In the genomic region with DNA sequence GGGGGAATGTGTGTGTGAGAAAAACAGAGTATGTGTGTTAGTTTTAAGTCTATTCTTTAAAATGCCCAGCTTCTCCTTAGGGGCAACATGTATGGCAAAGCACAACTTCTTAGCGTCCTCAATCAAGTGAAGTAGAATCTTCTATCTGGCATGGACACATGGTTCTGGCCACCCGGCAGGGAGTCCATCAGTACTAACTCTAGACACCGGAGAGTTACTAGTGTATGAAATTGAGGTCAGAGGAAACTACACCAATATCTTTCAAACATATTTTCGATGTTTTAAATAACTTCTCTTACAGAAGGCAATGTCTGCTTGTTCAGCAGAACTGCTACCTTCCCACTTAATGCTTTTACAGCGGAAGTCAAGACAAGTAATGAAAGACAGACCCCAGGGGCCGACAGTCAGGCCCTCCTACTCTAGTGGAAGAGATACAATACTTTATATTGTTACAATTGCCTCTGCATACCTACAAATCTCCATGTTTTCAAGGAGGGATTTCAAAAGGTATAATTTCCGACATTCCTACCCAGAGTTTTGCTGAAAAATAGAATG, we compare ENCODE assay signal across 8 cellular contexts.
DNase-seq lines count a peak whose midpoint lies in the region; ATAC-seq, FAIRE-seq and TF ChIP-seq lines count a peak whose summit lies in the region.

No MANE protein-coding gene starts in this region.

- no peak for ATAC-seq in right cardiac atrium

- peaks cover 78% of the 10 kb centered on the region for H3K4me1 Mint-ChIP-seq in activated T-helper 2 cell treated with anti-CD3 and anti-CD28 coated beads, Interferon-gamma antibody, Interleukin-2, Interleukin-4, amounts not matched to agents 10 μg/mL and 5 μg/mL and 100 μg/mL, durations not matched to agents 14 hours and 24 hours and 36 hours (ENCODE audit: low read depth)

- H3K27ac Mint-ChIP-seq in activated T-helper 2 cell treated with anti-CD3 and anti-CD28 coated beads, Interferon-gamma antibody, Interleukin-2, Interleukin-4, amounts not matched to agents 10 μg/mL and 5 μg/mL and 100 μg/mL, durations not matched to agents 14 hours and 24 hours and 36 hours: peak overlapping the region; percentile 5

- H3K27ac ChIP-seq in HUES64 (ENCODE audit: low read depth, low read length): no peak overlapping the region
- H3K27ac ChIP-seq in right cardiac atrium (ENCODE audit: low read length): peak overlapping the region; percentile 87
- peak overlapping the region; percentile 49 to 89 (median 86) for H3K27ac ChIP-seq in spleen

- H3K36me3 ChIP-seq in HUES64 (ENCODE audit: insufficient read depth, low read length) (0 out of 2 replicates have a peak, but pooled peaks cover 4% of the 10 kb centered on the region), spleen (peaks cover 0 to 12% (median 0%) of the 10 kb centered on the region in 6 donors)

- FAIRE-seq in HTR-8/SVneo (lab: Jason Lieb, UNC): no peak

- peaks cover 43% of the 10 kb centered on the region for H3K36me3 Mint-ChIP-seq in activated T-helper 2 cell treated with anti-CD3 and anti-CD28 coated beads, Interferon-gamma antibody, Interleukin-2, Interleukin-4, amounts not matched to agents 10 μg/mL and 5 μg/mL and 100 μg/mL, durations not matched to agents 14 hours and 24 hours and 36 hours (ENCODE audit: low read depth)

- no peak overlapping the region for H3K4me3 Mint-ChIP-seq in activated T-helper 2 cell treated with anti-CD3 and anti-CD28 coated beads, Interferon-gamma antibody, Interleukin-2, Interleukin-4, amounts not matched to agents 10 μg/mL and 5 μg/mL and 100 μg/mL, durations not matched to agents 14 hours and 24 hours and 36 hours (ENCODE audit: low read depth)

- 92% methylated on average over 5 of the region's 7 CpGs for WGBS in HUES64
- 33% methylated on average over 7 of the region's 7 CpGs for whole genome bisulfite sequencing in right cardiac atrium
- WGBS in spleen, 5 donors: 62 to 79% (median 72%) methylated on average over 7 of the region's 7 CpGs

- H3K9me3 ChIP-seq in HUES64 (ENCODE audit: insufficient read depth, low read depth, low read length): no peaks in the 10 kb centered on the region
- H3K9me3 ChIP-seq in right cardiac atrium (ENCODE audit: control insufficient read depth, low read length): no peaks in the 10 kb centered on the region
- H3K9me3 ChIP-seq in spleen: no peaks in the 10 kb centered on the region

- intact Hi-C loops in activated T-helper 2 cell treated with anti-CD3 and anti-CD28 coated beads, Interferon-gamma antibody, Interleukin-2, Interleukin-4, amounts not matched to agents 10 μg/mL and 5 μg/mL and 100 μg/mL, durations not matched to agents 14 hours and 24 hours and 36 hours (cut with micrococcal nuclease): no loop called here
- intact Hi-C loops in right cardiac atrium (cut with DNase I) (no loop called here), spleen (cut with DNase I; ENCODE audit: low total_unique reads) (no loop called here), posterior vena cava (cut with DNase I) (no loop called here)

- H3K27me3 Mint-ChIP-seq in activated T-helper 2 cell treated with anti-CD3 and anti-CD28 coated beads, Interferon-gamma antibody, Interleukin-2, Interleukin-4, amounts not matched to agents 10 μg/mL and 5 μg/mL and 100 μg/mL, durations not matched to agents 14 hours and 24 hours and 36 hours (ENCODE audit: low read depth): no peaks in the 10 kb centered on the region

- H3K27me3 ChIP-seq in HUES64 (ENCODE audit: insufficient read depth, low read length) (no peaks in the 10 kb centered on the region), right cardiac atrium (ENCODE audit: control insufficient read depth, insufficient read depth) (no peaks in the 10 kb centered on the region), spleen (replicated peaks in 1 of 7) (no peaks in the 10 kb centered on the region)

- no peaks in the 10 kb centered on the region for H3K9me3 Mint-ChIP-seq in activated T-helper 2 cell treated with anti-CD3 and anti-CD28 coated beads, Interferon-gamma antibody, Interleukin-2, Interleukin-4, amounts not matched to agents 10 μg/mL and 5 μg/mL and 100 μg/mL, durations not matched to agents 14 hours and 24 hours and 36 hours

- DNase-seq in activated T-helper 2 cell treated with anti-CD3 and anti-CD28 coated beads, Interferon-gamma antibody, Interleukin-2, Interleukin-4, amounts not matched to agents 10 μg/mL and 5 μg/mL and 100 μg/mL, durations not matched to agents 14 hours and 24 hours and 36 hours (ENCODE audit: low spot score): no peak
- DNase-seq in right cardiac atrium: no peak
- DNase-seq in spleen: no peak
- DNase-seq in posterior vena cava (ENCODE audit: low spot score): no peak
- no peak for DNase-seq in ecto neural progenitor cell (ENCODE audit: low spot score)
- no peak for DNase-seq in NCI-H2107 (lab: John Stamatoyannopoulos, UW)
- no peak for DNase-seq in HTR-8/SVneo (ENCODE audit: insufficient read length, low spot score)

- no peak for TF ChIP-seq POLR2A in spleen (IDR thresholded peaks at IDR 0.05)

- 0 out of 2 replicates have a peak overlapping the region, but pooled peaks have one; percentile 29 for H3K9ac ChIP-seq in HUES64 (ENCODE audit: low read depth, low read length)

- H3K4me1 ChIP-seq in HUES64 (ENCODE audit: insufficient read depth, low read length) (peaks cover 19% of the 10 kb centered on the region; the same call in 1 of the 2 replicates), right cardiac atrium (ENCODE audit: control insufficient read depth, insufficient read depth, low read length) (peaks cover 27% of the 10 kb centered on the region), spleen (peaks cover 74 to 100% (median 95%) of the 10 kb centered on the region in 6 donors)

- H3K4me3 ChIP-seq in HUES64 (ENCODE audit: low read length): no peak overlapping the region
- H3K4me3 ChIP-seq in right cardiac atrium (ENCODE audit: low read length): peak overlapping the region; percentile 14
- peak overlapping the region in 1 of 8 donors; percentile 60 for H3K4me3 ChIP-seq in spleen

- TF ChIP-seq CTCF in spleen (IDR thresholded peaks at IDR 0.05 in 8 of 11, conservative IDR thresholded peaks at IDR 0.05 in 3 of 11): no peak
